28 cellular contexts compared by ENCODE assay signal in genomic region chr10:51792678-51793077, GRCh38.
"Had no signal": no experiment of that assay in that cellular context is flagged by ENCODE, and none has a peak within 500 bp of the region (broad histone marks: within the 10 kb centered on the region; RNA-seq: fewer than 3 reads in every experiment).

No MANE protein-coding gene starts in this region.

- H3K36me3 Mint-ChIP-seq: naive B cell had no signal

- H3K36me3 ChIP-seq: esophagus squamous epithelium, gastrocnemius medialis, heart right ventricle, left lung, lower lobe of right lung had no signal

- H3K4me1 Mint-ChIP-seq: naive B cell had no signal

- H3K27me3 ChIP-seq: dorsolateral prefrontal cortex, esophagus squamous epithelium, gastrocnemius medialis, heart right ventricle, left lung had no signal

- H3K4me3 Mint-ChIP-seq: mesothelial cell of epicardium, naive B cell had no signal

- DNase-seq: dermis blood vessel endothelial cell; dorsolateral prefrontal cortex; effector CD4-positive, alpha-beta T cell; effector memory CD4-positive, alpha-beta T cell; erythroblast; esophagus squamous epithelium; foreskin fibroblast; foreskin melanocyte; gastrocnemius medialis; glutamatergic neuron; head of caudate nucleus; heart right ventricle; hippocampal formation; left cardiac atrium; left lung; left ventricle myocardium superior; lower lobe of right lung; mesenchymal stem cell; mucosa of descending colon; naive B cell had no signal

- H3K27ac ChIP-seq: coronary artery, dorsolateral prefrontal cortex, epithelial cell of prostate, esophagus squamous epithelium, gastrocnemius medialis, heart right ventricle, left lung, lower lobe of right lung had no signal

- FAIRE-seq: colon, endometrium, islet of Langerhans, keratinocyte had no signal

- H3K4me3 ChIP-seq: coronary artery, dorsolateral prefrontal cortex, esophagus squamous epithelium, gastrocnemius medialis, heart right ventricle, left lung, lower lobe of right lung, mucosa of descending colon had no signal

- H3K9me3 ChIP-seq: gastrocnemius medialis had no signal

- ATAC-seq: esophagus mucosa, gastrocnemius medialis, heart right ventricle, left cardiac atrium, left lung, left ventricle myocardium superior, lower lobe of right lung, mucosa of descending colon had no signal

- H3K27ac Mint-ChIP-seq: mesothelial cell of epicardium, naive B cell had no signal

- H3K4me1 ChIP-seq: heart right ventricle, left lung, lower lobe of right lung had no signal
